ENCODE assay signal across 11 cellular contexts in genomic region chr14:44966601-44967336, GRCh38. TPM values are rescaled to one million over a fixed set of nuclear protein-coding genes. Genes with fewer than 3 reads are reported as not detected.
A peak's percentile ranks its signal among the peaks of the same experiment; 100 is the strongest.
DNase-seq lines count a peak whose midpoint lies in the region; ATAC-seq and TF ChIP-seq lines count a peak whose summit lies in the region.
"Had no signal": no experiment of that assay in that cellular context is flagged by ENCODE, and none has a peak within 500 bp of the region (broad histone marks: within the 10 kb centered on the region; RNA-seq: fewer than 3 reads in every experiment).

No MANE protein-coding gene starts in this region.

- H3K27me3 ChIP-seq in iPS-18a (ENCODE audit: control insufficient read depth, insufficient read depth, low read length) (no peaks in the 10 kb centered on the region), stomach smooth muscle (ENCODE audit: control insufficient read depth in 1 of 2, insufficient read depth in 2 of 2, low read length in 2 of 2) (no peaks in the 10 kb centered on the region)

- H3K36me3 ChIP-seq in iPS-18a (ENCODE audit: control insufficient read depth, low read depth, low read length), result no peaks in the 10 kb centered on the region
- H3K36me3 ChIP-seq in stomach smooth muscle (ENCODE audit: control insufficient read depth in 2 of 2, insufficient read depth in 2 of 2, low read length in 2 of 2), result no peaks in the 10 kb centered on the region

- intact Hi-C loops in activated naive CD4-positive, alpha-beta T cell treated with anti-CD3 and anti-CD28 coated beads for 36 hours (cut with micrococcal nuclease), result no loop called here
- intact Hi-C loops in activated B cell treated with CpG ODN at 0.5 μM for 24 hours (cut with micrococcal nuclease), result no loop called here

- no peak for ATAC-seq in activated B cell treated with CpG ODN at 0.5 μM for 24 hours (ENCODE audit: low read depth)
- no peak for ATAC-seq in GM19035 (IDR thresholded peaks at IDR 0.05; ENCODE audit: unreplicated experiment)
- no peak for ATAC-seq in HG02840 (IDR thresholded peaks at IDR 0.05; ENCODE audit: low FRiP score, unreplicated experiment)

- CTCF ChIA-PET in activated naive CD4-positive, alpha-beta T cell treated with anti-CD3 and anti-CD28 coated beads for 36 hours (lab: Charles Lee), result no interaction called here
- CTCF ChIA-PET in activated B cell treated with CpG ODN at 0.5 μM for 24 hours (lab: Charles Lee), result no interaction called here

- no peak for DNase-seq in activated naive CD4-positive, alpha-beta T cell treated with anti-CD3 and anti-CD28 coated beads for 36 hours
- no peak for DNase-seq in activated naive CD4-positive, alpha-beta T cell (lab: John Stamatoyannopoulos, UW)
- DNase-seq in activated B cell treated with CpG ODN at 0.5 μM for 24 hours, result no peak
- DNase-seq in DMS153 (lab: John Stamatoyannopoulos, UW), result no peak
- DNase-seq: activated CD4-positive, alpha-beta T cell treated with anti-CD3 and anti-CD28 coated beads, Interleukin-2, amount 50 U/mL, for 1 hour; NCI-H1048; stimulated activated CD4-positive, alpha-beta T cell treated with anti-CD3 and anti-CD28 coated beads, Interleukin-4, amount 100 ng/mL, for 1 hour had no signal

- peaks cover 65% of the 10 kb centered on the region for H3K4me1 Mint-ChIP-seq in activated naive CD4-positive, alpha-beta T cell treated with anti-CD3 and anti-CD28 coated beads for 36 hours (ENCODE audit: low read depth)
- H3K4me1 Mint-ChIP-seq in activated B cell treated with CpG ODN at 0.5 μM for 24 hours, result peaks cover 77% of the 10 kb centered on the region

- no peak for TF ChIP-seq CTCF in activated B cell treated with CpG ODN at 0.5 μM for 24 hours (IDR thresholded peaks at IDR 0.05)

- H3K27ac ChIP-seq in iPS-18a (ENCODE audit: low read length) (no peak overlapping the region), stomach smooth muscle (ENCODE audit: low read length) (no peak overlapping the region)

- H3K9me3 Mint-ChIP-seq in activated naive CD4-positive, alpha-beta T cell treated with anti-CD3 and anti-CD28 coated beads for 36 hours, result peaks cover 29% of the 10 kb centered on the region
- H3K9me3 Mint-ChIP-seq in activated B cell treated with CpG ODN at 0.5 μM for 24 hours, result peaks cover 31% of the 10 kb centered on the region

- no peaks in the 10 kb centered on the region for H3K27me3 Mint-ChIP-seq in activated naive CD4-positive, alpha-beta T cell treated with anti-CD3 and anti-CD28 coated beads for 36 hours (ENCODE audit: low read depth)
- H3K27me3 Mint-ChIP-seq in activated B cell treated with CpG ODN at 0.5 μM for 24 hours, result no peaks in the 10 kb centered on the region

- POLR2A ChIA-PET in activated B cell treated with CpG ODN at 0.5 μM for 24 hours (lab: Charles Lee), result no interaction called here

- peaks cover 54% of the 10 kb centered on the region for H3K36me3 Mint-ChIP-seq in activated naive CD4-positive, alpha-beta T cell treated with anti-CD3 and anti-CD28 coated beads for 36 hours (ENCODE audit: low read depth)
- H3K36me3 Mint-ChIP-seq in activated B cell treated with CpG ODN at 0.5 μM for 24 hours (ENCODE audit: low read depth), result peaks cover 49% of the 10 kb centered on the region

- H3K4me1 ChIP-seq in iPS-18a (ENCODE audit: control insufficient read depth, low read depth, low read length) (peaks cover 20% of the 10 kb centered on the region), stomach smooth muscle (ENCODE audit: control insufficient read depth, insufficient read depth, low read length) (peaks cover 14% of the 10 kb centered on the region)

- H3K9me3 ChIP-seq in iPS-18a (ENCODE audit: control insufficient read depth, low read depth, low read length), result no peaks in the 10 kb centered on the region
- no peaks in the 10 kb centered on the region for H3K9me3 ChIP-seq in stomach smooth muscle (ENCODE audit: control insufficient read depth in 2 of 2, low read length in 2 of 2)

- H3K4me3 ChIP-seq in iPS-18a (ENCODE audit: low read length) (peak overlapping the region; percentile 29), stomach smooth muscle (ENCODE audit: low read length in 2 of 2) (peak overlapping the region; percentile 1 to 44)

- H3K9ac ChIP-seq in iPS-18a (ENCODE audit: low read length) (no peak overlapping the region), stomach smooth muscle (ENCODE audit: low read length in 2 of 2) (no peak overlapping the region)

- peak overlapping the region; percentile 18 for H3K4me3 Mint-ChIP-seq in activated naive CD4-positive, alpha-beta T cell treated with anti-CD3 and anti-CD28 coated beads for 36 hours
- H3K4me3 Mint-ChIP-seq in activated B cell treated with CpG ODN at 0.5 μM for 24 hours, result peak overlapping the region; percentile 42

- H3K27ac Mint-ChIP-seq in activated naive CD4-positive, alpha-beta T cell treated with anti-CD3 and anti-CD28 coated beads for 36 hours, result no peak overlapping the region
- H3K27ac Mint-ChIP-seq in activated B cell treated with CpG ODN at 0.5 μM for 24 hours, result no peak overlapping the region

RNA-seq across cellular contexts. Expression of gene TOGARAM1, which starts 4.8 kb away (rescaled TPM):
- total RNA-seq in activated naive CD4-positive, alpha-beta T cell treated with anti-CD3 and anti-CD28 coated beads for 36 hours, result 1 to 10 TPM; 3.1 to 3.3 TPM
- 12.7 and 16.9 TPM in 2 replicates for total RNA-seq in activated B cell treated with CpG ODN at 0.5 μM for 24 hours

RNA-seq across cellular contexts. Expression of gene KLHL28, which starts 5.0 kb away (rescaled TPM):
- total RNA-seq in activated naive CD4-positive, alpha-beta T cell treated with anti-CD3 and anti-CD28 coated beads for 36 hours, result 10 to 100 TPM; 10.8 to 12.7 TPM
- total RNA-seq in activated B cell treated with CpG ODN at 0.5 μM for 24 hours, result 18.1 and 25.3 TPM in 2 replicates
